ENCODE assay signal across 1 cellular context in genomic region chr5:154970759-154971158, GRCh38.
TF ChIP-seq lines count a peak whose summit lies in the region.

No MANE protein-coding gene starts in this region.

TF ChIP-seq in SK-N-SH, 30 proteins besides CTCF, POLR2A, EP300 and RAD21 (continued from another document):
- TF ChIP-seq SIN3A (IDR thresholded peaks at IDR 0.05; ENCODE audit: borderline replicate concordance, low read depth, low read length) = no peak
- TF ChIP-seq IRF3 (IDR thresholded peaks at IDR 0.05; ENCODE audit: low read depth, low read length) = no peak
- no peak for TF ChIP-seq REST (IDR thresholded peaks at IDR 0.05; ENCODE audit: low read depth, low read length)
